ENCODE assay signal across 10 cellular contexts in genomic region chr2:87740932-87741331, GRCh38. TPM values are rescaled to one million over a fixed set of nuclear protein-coding genes. Genes with fewer than 3 reads are reported as not detected.
DNase-seq lines count a peak whose midpoint lies in the region; ATAC-seq, FAIRE-seq and TF ChIP-seq lines count a peak whose summit lies in the region.
"Not testable (repeated sequence)": the region's sequence is repeated elsewhere in the genome, so short reads cannot be mapped to it uniquely, and the experiment has no call there.
"Had no signal": no experiment of that assay in that cellular context is flagged by ENCODE, and none has a peak within 500 bp of the region (broad histone marks: within the 10 kb centered on the region; RNA-seq: fewer than 3 reads in every experiment).

No MANE protein-coding gene starts in this region.

- not testable (repeated sequence) for H3K9me1 ChIP-seq in IMR-90 (ENCODE audit: insufficient read depth, low read length)

- H2AFZ ChIP-seq in IMR-90 (replicated peaks; ENCODE audit: low read length, poor library complexity); PC-3 (ENCODE audit: low read length); GM12878 (ENCODE audit: control insufficient read depth, low read depth, low read length): not testable (repeated sequence)

- H4K8ac ChIP-seq in IMR-90 (ENCODE audit: low read depth in 2 of 2, low read length in 2 of 2), result not testable (repeated sequence)

- not testable (repeated sequence) for TF ChIP-seq EP300 in GM12878 (IDR thresholded peaks at IDR 0.05; ENCODE audit: borderline replicate concordance in 1 of 2, control insufficient read depth in 1 of 2, low read depth in 2 of 2, low read length in 2 of 2)

- SMC1A ChIA-PET in GM12878 (lab: Charles Lee; ENCODE audit: uncharacterized antibody, unreplicated experiment), result not testable (repeated sequence)

- not testable (repeated sequence) for TF ChIP-seq CTCF in IMR-90 (conservative IDR thresholded peaks at IDR 0.05; ENCODE audit: low read depth, low read length); PC-3 (conservative IDR thresholded peaks at IDR 0.05; ENCODE audit: low read depth, low read length); RWPE2 (IDR thresholded peaks at IDR 0.05; ENCODE audit: poor library complexity, severe bottlenecking); GM12878 (IDR thresholded peaks at IDR 0.05 in 2 of 3, conservative IDR thresholded peaks at IDR 0.05 in 1 of 3; ENCODE audit: control insufficient read depth in 2 of 3, extremely low read depth in 1 of 3, insufficient read depth in 1 of 3, low read depth in 3 of 3, low read length in 3 of 3); foreskin keratinocyte (conservative IDR thresholded peaks at IDR 0.05); omental fat pad (IDR thresholded peaks at IDR 0.05)

- POLR2A ChIA-PET in IMR-90 (lab: Charles Lee; ENCODE audit: unreplicated experiment); PC-3 (lab: Charles Lee; ENCODE audit: unreplicated experiment); GM12878 (lab: Charles Lee): not testable (repeated sequence)

- H3K36me3 ChIP-seq in IMR-90 (ENCODE audit: control insufficient read depth, insufficient read depth, low read length); PC-3 (ENCODE audit: low read depth, low read length); RWPE2 (ENCODE audit: low read depth); GM12878 (ENCODE audit: control insufficient read depth in 2 of 2, insufficient read depth in 2 of 2, low read length in 1 of 2): not testable (repeated sequence)

- not testable (repeated sequence) for DNase-seq in IMR-90; PC-3; RWPE2 (ENCODE audit: low spot score); GM12878 (ENCODE audit: low read depth, low spot score); foreskin keratinocyte; omental fat pad (ENCODE audit: low spot score)

- not testable (repeated sequence) for H3K14ac ChIP-seq in IMR-90 (replicated peaks; ENCODE audit: low read depth, low read length)

- not testable (repeated sequence) for H3K9me3 ChIP-seq in IMR-90 (ENCODE audit: control insufficient read depth, insufficient read depth, low read length); PC-3 (ENCODE audit: low read length); RWPE2 (ENCODE audit: severe bottlenecking); GM12878 (replicated peaks; ENCODE audit: control insufficient read depth, insufficient read depth, low read length)

- H2BK120ac ChIP-seq in IMR-90 (ENCODE audit: low read depth, low read length), result not testable (repeated sequence)

- not testable (repeated sequence) for TF ChIP-seq POLR2A in IMR-90 (IDR thresholded peaks at IDR 0.05; ENCODE audit: low read depth, low read length); GM12878 (IDR thresholded peaks at IDR 0.05; ENCODE audit: low read depth, low read length)

- H2BK15ac ChIP-seq in IMR-90 (ENCODE audit: low read depth, low read length), result not testable (repeated sequence)

- in situ Hi-C loops in IMR-90 (cut with MboI; ENCODE audit: low sequenced_read_pairs); GM12878 (cut with MboI): not testable (repeated sequence)

- H3K27me3 ChIP-seq in IMR-90 (ENCODE audit: control insufficient read depth, insufficient read depth, low read length); PC-3 (ENCODE audit: low read length); RWPE2 (ENCODE audit: insufficient read depth, poor library complexity, severe bottlenecking); GM12878 (replicated peaks in 1 of 2; ENCODE audit: control insufficient read depth in 2 of 2, insufficient read depth in 2 of 2, low read length in 1 of 2); foreskin keratinocyte: not testable (repeated sequence)

- not testable (repeated sequence) for FAIRE-seq in GM12878 (lab: Jason Lieb, UNC)

- intact Hi-C loops in IMR-90 (cut with micrococcal nuclease); PC-3 (cut with micrococcal nuclease); GM12878 (cut with micrococcal nuclease; ENCODE audit: unreplicated experiment): not testable (repeated sequence)

- H4K5ac ChIP-seq in IMR-90 (ENCODE audit: low read depth, low read length), result not testable (repeated sequence)

- BruUV-seq in IMR-90 (replicated peaks; lab: Mats Ljungman, UMichigan), result not testable (repeated sequence)
- BruUV-seq in PC-3 (replicated peaks; lab: Mats Ljungman, UMichigan) (TSS peak; percentile 21), GM12878 (replicated peaks; lab: Mats Ljungman, UMichigan) (TSS peak; percentile 35)

- H3K4me2 ChIP-seq in IMR-90 (ENCODE audit: low read depth, low read length); PC-3 (ENCODE audit: low read length); GM12878 (ENCODE audit: control insufficient read depth, insufficient read depth): not testable (repeated sequence)

- not testable (repeated sequence) for H3K4me1 ChIP-seq in IMR-90 (ENCODE audit: control insufficient read depth, insufficient read depth, low read length); PC-3 (ENCODE audit: insufficient read depth, low read length); RWPE2 (ENCODE audit: insufficient read depth, poor library complexity, severe bottlenecking); GM12878 (ENCODE audit: control insufficient read depth, insufficient read depth, low read length); foreskin keratinocyte

- H3K9me2 ChIP-seq in PC-3 (replicated peaks; ENCODE audit: low read length), result not testable (repeated sequence)

- dilution Hi-C loops in IMR-90 (cut with HindIII; ENCODE audit: low sequenced_read_pairs, unreplicated experiment), result not testable (repeated sequence)

- RAD21 ChIA-PET in GM12878 (lab: Charles Lee; ENCODE audit: unreplicated experiment), result not testable (repeated sequence)

- H2BK5ac ChIP-seq in IMR-90 (ENCODE audit: low read depth, low read length, poor library complexity, severe bottlenecking), result not testable (repeated sequence)

- H2AK5ac ChIP-seq in IMR-90 (ENCODE audit: low read depth, low read length), result not testable (repeated sequence)

- not testable (repeated sequence) for H3K4ac ChIP-seq in IMR-90 (ENCODE audit: low read depth, low read length)

- not testable (repeated sequence) for H2AK9ac ChIP-seq in IMR-90 (replicated peaks; ENCODE audit: low read depth, low read length, poor library complexity)

- H3K79me2 ChIP-seq in PC-3 (ENCODE audit: low read length); GM12878 (ENCODE audit: control insufficient read depth, insufficient read depth, low read length): not testable (repeated sequence)

- not testable (repeated sequence) for H3K18ac ChIP-seq in IMR-90 (ENCODE audit: low read depth, low read length)

- TF ChIP-seq RAD21 in IMR-90 (IDR thresholded peaks at IDR 0.05; ENCODE audit: low read length); GM12878 (IDR thresholded peaks at IDR 0.05; ENCODE audit: insufficient read depth, low read depth, low read length): not testable (repeated sequence)

- H3F3A ChIP-seq in PC-3 (ENCODE audit: low read length, unreplicated experiment), result not testable (repeated sequence)

- CTCF ChIA-PET in IMR-90 (lab: Yijun Ruan, JAX); PC-3 (lab: Charles Lee); GM12878 (lab: Yijun Ruan, JAX): not testable (repeated sequence)

- H2BK20ac ChIP-seq in IMR-90 (ENCODE audit: low read depth, low read length), result not testable (repeated sequence)

- not testable (repeated sequence) for H3K9ac ChIP-seq in IMR-90 (ENCODE audit: low read depth, low read length); PC-3 (ENCODE audit: low read length); GM12878 (ENCODE audit: control insufficient read depth, insufficient read depth, low read length)

- H4K20me1 ChIP-seq in IMR-90 (ENCODE audit: insufficient read depth, low read length); PC-3 (ENCODE audit: low read length); GM12878 (ENCODE audit: control insufficient read depth, insufficient read depth): not testable (repeated sequence)

- not testable (repeated sequence) for H3K27ac ChIP-seq in IMR-90 (ENCODE audit: insufficient read depth, low read length); PC-3 (ENCODE audit: low read length); RWPE2 (ENCODE audit: poor library complexity, severe bottlenecking); GM12878 (ENCODE audit: control insufficient read depth, insufficient read depth); foreskin keratinocyte

- not testable (repeated sequence) for H3K4me3 ChIP-seq in IMR-90 (ENCODE audit: insufficient read depth, low read depth, low read length); PC-3 (ENCODE audit: low read length); RWPE2 (ENCODE audit: severe bottlenecking); GM12878

- not testable (repeated sequence) for H3K23ac ChIP-seq in IMR-90 (ENCODE audit: low read depth, low read length)

- not testable (repeated sequence) for H4K91ac ChIP-seq in IMR-90 (ENCODE audit: insufficient read depth, low read depth, low read length)

- H3K79me1 ChIP-seq in IMR-90 (ENCODE audit: low read depth in 1 of 2, low read length in 2 of 2), result not testable (repeated sequence)

- not testable (repeated sequence) for H3K56ac ChIP-seq in IMR-90 (ENCODE audit: extremely low read depth, insufficient read depth, low read length)

- ATAC-seq in IMR-90 (ENCODE audit: low read depth) (peak; percentile 77), RWPE2 (ENCODE audit: low read depth) (peak; percentile 72), SK-N-SH treated with all-trans-retinoic acid at 6 μM for 48 hours (peak; percentile 72), foreskin keratinocyte (peak; percentile 25), omental fat pad (ENCODE audit: low FRiP score) (peak; percentile 60)
- ATAC-seq in PC-3, GM12878: not testable (repeated sequence)

RNA-seq across cellular contexts. Expression of gene PLGLB2, which starts 7.0 kb away (rescaled TPM):
- total RNA-seq in IMR-90 (2012; rRNA removed) (0.72 and 0.83 TPM in 2 replicates), PC-3 (2014; rRNA removed) (0.87 TPM in 1 of 2 replicates, not detected in the other), GM12878 (2014; rRNA removed) (0.34 and 0.49 TPM in 2 replicates), GM12878 (2014; rRNA removed; fragmentation: Illumina TruSeq; extraction: Trizol) (0.58 and 0.60 TPM in 2 replicates), GM12878 (2021) (0.53 TPM in 1 of 2 replicates, not detected in the other), foreskin keratinocyte (0.24 TPM in 1 of 2 replicates, not detected in the other), omental fat pad (1 to 10 TPM; 1.7 to 3.3 (median 2.2) TPM)
- polyA plus RNA-seq in IMR-90 (2012; rRNA removed) (0.99 and 1.3 TPM in 2 replicates), GM12878 (2011; rRNA removed) (0.60 and 0.72 TPM in 2 replicates), GM12878 (2014; fragmentation: Illumina TruSeq; extraction: Trizol) (0.24 and 0.25 TPM in 2 replicates), GM12878 (2014; fragmentation: Nextera tagmentation; extraction: Ambion mirVana) (under 1 TPM in 1 of 2 experiments, not detected in 1; 0.35 TPM), GM12878 (2014; rRNA removed) (0.09 and 0.73 TPM in 2 replicates), GM12878 (2016; fragmentation: Nextera tagmentation; extraction: Ambion mirVana) (not detected), foreskin keratinocyte (0.11 TPM in 1 of 2 replicates, not detected in the other)
- polyA plus RNA-seq in IMR-90 (2012; cell fraction: cytosol; rRNA removed), result 0.05 and 0.53 TPM in 2 replicates
- 0.37 and 7.1 TPM in 2 replicates for polyA plus RNA-seq in IMR-90 (2012; cell fraction: nucleus; rRNA removed; ENCODE audit: low replicate concordance)
- 3.1 and 4.1 TPM in 2 replicates for total RNA-seq in GM12878 (2013; cell fraction: nucleolus; rRNA removed)
- polyA plus RNA-seq in GM12878 (2011; ENCODE audit: low read depth), result not detected
- polyA plus RNA-seq in GM12878 (2011; cell fraction: cytosol; rRNA removed), result 0.07 and 0.30 TPM in 2 replicates
- polyA plus RNA-seq in GM12878 (2011; cell fraction: nucleus; rRNA removed), result 1.7 and 2.7 TPM in 2 replicates
- 0.24 TPM in 1 of 2 replicates, not detected in the other for polyA plus RNA-seq in GM12878 (2012)
- polyA minus RNA-seq in GM12878 (2011; rRNA and poly(A)+ RNA removed), result 1.2 and 1.5 TPM in 2 replicates
- polyA minus RNA-seq in GM12878 (2011; cell fraction: cytosol; rRNA and poly(A)+ RNA removed), result not detected in 2 replicates
- polyA minus RNA-seq in GM12878 (2011; cell fraction: nucleus; rRNA and poly(A)+ RNA removed), result 2.1 and 4.2 TPM in 2 replicates
- total RNA-seq: CD4-positive, CD25-positive, alpha-beta regulatory T cell had no signal
- polyA plus RNA-seq: CD14-positive monocyte; CD8-positive, alpha-beta memory T cell had no signal
